ENCODE assay signal across 25 cellular contexts in the genomic region with DNA sequence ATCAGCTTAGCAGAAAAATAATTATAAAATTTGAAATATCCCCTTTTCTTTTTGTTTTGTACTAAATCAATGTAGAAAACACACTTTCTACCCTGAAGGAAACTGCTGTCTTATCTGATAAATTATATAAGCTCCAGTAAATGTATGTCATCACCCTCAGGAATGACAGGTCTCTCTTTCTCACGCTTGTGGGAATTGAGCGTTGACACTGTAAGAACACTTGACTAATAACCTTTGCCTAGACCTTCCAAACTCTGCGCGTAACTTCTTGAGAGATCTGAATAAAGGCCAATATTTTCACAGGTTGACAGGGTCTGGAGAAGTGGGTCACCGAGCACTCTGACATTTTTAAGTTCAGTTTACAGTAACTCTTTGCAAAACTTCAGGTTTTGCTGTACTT.
A peak's percentile ranks its signal among the peaks of the same experiment; 100 is the strongest.
DNase-seq lines count a peak whose midpoint lies in the region; ATAC-seq, FAIRE-seq and TF ChIP-seq lines count a peak whose summit lies in the region.
"Had no signal": no experiment of that assay in that cellular context is flagged by ENCODE, and none has a peak within 500 bp of the region (broad histone marks: within the 10 kb centered on the region; RNA-seq: fewer than 3 reads in every experiment).

No MANE protein-coding gene starts in this region.

- H2BK15ac ChIP-seq in H1 (ENCODE audit: low read length) = no peak overlapping the region

- H3K4me3 Mint-ChIP-seq in astrocyte (ENCODE audit: unreplicated experiment) = no peak overlapping the region
- H3K4me3 Mint-ChIP-seq: CD14-positive monocyte; CD4-positive, alpha-beta T cell; CD8-positive, alpha-beta memory T cell; GM23338; HFFc6 had no signal

- 84% methylated on average over 5 of the region's 5 CpGs; no CpG with 5 or more reads in 1 of the 2 experiments for WGBS in H1 (ENCODE audit: extremely low coverage in 1 of 2, insufficient coverage in 1 of 2, insufficient read length in 1 of 2, insufficient replicate concordance in 2 of 2, low coverage in 1 of 2, low lambda C conversion rate in 2 of 2, missing lambda C conversion rate in 1 of 2), 2 experiments

- no peaks in the 10 kb centered on the region for H3K4me1 ChIP-seq in astrocyte (ENCODE audit: insufficient read depth, low read length)
- no peaks in the 10 kb centered on the region for H3K4me1 ChIP-seq in H1 (replicated peaks in 1 of 4; ENCODE audit: control insufficient read depth in 3 of 4, insufficient read depth in 4 of 4, low read length in 3 of 4)
- H3K4me1 ChIP-seq: A549, BE2C, HAP-1 had no signal

- H3K36me3 ChIP-seq in astrocyte (ENCODE audit: insufficient read depth, low read length) (peaks cover 4% of the 10 kb centered on the region), H1 (ENCODE audit: control insufficient read depth in 2 of 4, insufficient read depth in 4 of 4, low read length in 3 of 4) (peaks cover 0 to 8% (median 4%) of the 10 kb centered on the region in 4 experiments; a peak in 3 of 8 replicates), neural cell (ENCODE audit: insufficient read depth, low read length) (no peaks in the 10 kb centered on the region)

- no peak overlapping the region for H4K5ac ChIP-seq in H1 (ENCODE audit: insufficient read length, low read depth, low read length)

- peaks cover 1% of the 10 kb centered on the region for H3K9me3 Mint-ChIP-seq in astrocyte (ENCODE audit: unreplicated experiment)
- H3K9me3 Mint-ChIP-seq: HFFc6 had no signal

- ATAC-seq in HG03439 (IDR thresholded peaks at IDR 0.05; ENCODE audit: unreplicated experiment) = no peak
- ATAC-seq: A549, GM12878, GM23338 had no signal

- H3K14ac ChIP-seq in H1 (ENCODE audit: insufficient read length) = no peak overlapping the region

- no peak overlapping the region for H4K91ac ChIP-seq in H1 (replicated peaks; ENCODE audit: insufficient read length, low read length)

- no peak for TF ChIP-seq EP300 in H1 (IDR thresholded peaks at IDR 0.05; ENCODE audit: borderline replicate concordance in 1 of 2, low read depth in 2 of 2, low read length in 2 of 2)
- no peak for TF ChIP-seq EP300 in neural cell (conservative IDR thresholded peaks at IDR 0.05; ENCODE audit: poor library complexity, severe bottlenecking)

- H3K36me3 Mint-ChIP-seq in astrocyte (ENCODE audit: low read depth, unreplicated experiment) = peaks cover 14% of the 10 kb centered on the region

- POLR2A ChIA-PET in H1 (lab: Charles Lee; ENCODE audit: partially characterized antibody) = interaction anchor here (1.0 to 2.0 kb wide), 3 partner anchors 10 to 15 kb away, joined by 3 to 8 read pairs (median 4); no protein-coding TSS in a partner anchor

- no peak overlapping the region for H3K4me3 ChIP-seq in astrocyte (ENCODE audit: insufficient read depth, low read depth, low read length)
- H3K4me3 ChIP-seq in H1 (ENCODE audit: extremely low read depth in 1 of 4, insufficient read depth in 2 of 4, low read depth in 3 of 4, low read length in 4 of 4) = no peak overlapping the region
- no peak overlapping the region for H3K4me3 ChIP-seq in neural cell (ENCODE audit: low read length)
- H3K4me3 ChIP-seq: A549; BLaER1 treated with 17β-estradiol and CSF1 and Interleukin-3, amounts not matched to agents 10 nM and 100 nM; GM12878; GM23338; HAP-1 had no signal

- H2AK5ac ChIP-seq in H1 (ENCODE audit: low read depth, low read length) = no peak overlapping the region

- no peak overlapping the region for H3K56ac ChIP-seq in H1 (replicated peaks; ENCODE audit: insufficient read length, low read depth, low read length)

- FAIRE-seq in astrocyte (lab: Jason Lieb, UNC) = no peak
- no peak for FAIRE-seq in H1 (lab: Jason Lieb, UNC)
- FAIRE-seq: A549, D721Med, GM12878, H54 had no signal

- H3K23me2 ChIP-seq in H1 (ENCODE audit: low read depth, low read length) = no peaks in the 10 kb centered on the region

- H3K27ac ChIP-seq in astrocyte (ENCODE audit: low read depth, low read length) (no peak overlapping the region), H1 (ENCODE audit: low read depth, low read length) (no peak overlapping the region), neural cell (ENCODE audit: low read length) (no peak overlapping the region)
- H3K27ac ChIP-seq: A549; BLaER1 treated with 17β-estradiol and CSF1 and Interleukin-3, amounts not matched to agents 10 nM and 100 nM had no signal

- H3K79me1 ChIP-seq in H1 (ENCODE audit: low read depth, low read length) = no peaks in the 10 kb centered on the region

- CTCF ChIA-PET in H1 (lab: Charles Lee; ENCODE audit: partially characterized antibody) = no interaction called here

- H4K20me1 ChIP-seq in astrocyte (ENCODE audit: insufficient read depth, low read length) (no peaks in the 10 kb centered on the region), H1 (replicated peaks in 1 of 2; ENCODE audit: control insufficient read depth in 1 of 2, insufficient read depth in 2 of 2, low read length in 2 of 2) (no peaks in the 10 kb centered on the region), neural cell (ENCODE audit: insufficient read depth) (no peaks in the 10 kb centered on the region)
- H4K20me1 ChIP-seq: BLaER1 treated with 17β-estradiol and CSF1 and Interleukin-3, amounts not matched to agents 10 nM and 100 nM had no signal

- no peak overlapping the region for H3K18ac ChIP-seq in H1 (ENCODE audit: extremely low read depth, low read length)

- H3K23ac ChIP-seq in H1 (ENCODE audit: insufficient read length) = no peak overlapping the region

- no peaks in the 10 kb centered on the region for H3F3A ChIP-seq in neural cell (ENCODE audit: insufficient read depth, low read length, poor library complexity, severe bottlenecking)

- H3K4ac ChIP-seq in H1 (replicated peaks; ENCODE audit: insufficient read length, low read depth, low read length) = no peak overlapping the region

- no peak overlapping the region for H2BK12ac ChIP-seq in H1 (ENCODE audit: low read depth, low read length)

- peak; percentile 9 for DNase-seq in astrocyte (ENCODE audit: low read depth)
- DNase-seq in H1 (ENCODE audit: low read depth in 1 of 2, low spot score in 2 of 2) = no peak
- DNase-seq in effector CD4-positive, alpha-beta T cell = no peak
- DNase-seq in NCI-H1930 (lab: John Stamatoyannopoulos, UW) = no peak
- DNase-seq: 8988T; ACHN; AML-193; BE2C; CD4-positive, alpha-beta T cell; CD8-positive, alpha-beta memory T cell; DMS 273 treated with DMSO at 0.1 percent for 48 hours; DMS79; EL; GDM1; HFFc6 had no signal

- H3K9ac ChIP-seq in astrocyte (ENCODE audit: low read length) (no peak overlapping the region), H1 (replicated peaks in 1 of 4; ENCODE audit: extremely low read depth in 1 of 4, low read depth in 3 of 4, low read length in 3 of 4) (no peak overlapping the region), neural cell (ENCODE audit: low read length) (no peak overlapping the region)
- H3K9ac ChIP-seq: BLaER1 treated with 17β-estradiol and CSF1 and Interleukin-3, amounts not matched to agents 10 nM and 100 nM had no signal

- no peak overlapping the region for H3K27ac Mint-ChIP-seq in astrocyte (ENCODE audit: unreplicated experiment)
- H3K27ac Mint-ChIP-seq: CD14-positive monocyte; CD4-positive, alpha-beta T cell; CD8-positive, alpha-beta memory T cell; GM23338; HFFc6 had no signal

- H3K4me1 Mint-ChIP-seq in astrocyte (ENCODE audit: low read depth, unreplicated experiment) = no peaks in the 10 kb centered on the region
- H3K4me1 Mint-ChIP-seq: GM23338 had no signal

- H3K9me2 ChIP-seq in neural cell (ENCODE audit: insufficient read depth, low read length) = no peaks in the 10 kb centered on the region

- no peak overlapping the region for H2AFZ ChIP-seq in astrocyte (ENCODE audit: low read depth, low read length)
- no peak overlapping the region for H2AFZ ChIP-seq in H1 (ENCODE audit: low read length)
- H2AFZ ChIP-seq in neural cell (ENCODE audit: low read depth, low read length) = no peak overlapping the region
- H2AFZ ChIP-seq: GM23338 had no signal

- H3K27me3 ChIP-seq in astrocyte (ENCODE audit: insufficient read depth, low read length) = no peaks in the 10 kb centered on the region
- no peaks in the 10 kb centered on the region for H3K27me3 ChIP-seq in H1 (replicated peaks in 1 of 4; ENCODE audit: control insufficient read depth in 3 of 4, extremely low read depth in 1 of 4, insufficient read depth in 3 of 4, low read length in 3 of 4)
- H3K27me3 ChIP-seq in neural cell (ENCODE audit: insufficient read depth, low read depth, low read length) = no peaks in the 10 kb centered on the region
- H3K27me3 ChIP-seq: BE2C; BLaER1 treated with 17β-estradiol and CSF1 and Interleukin-3, amounts not matched to agents 10 nM and 100 nM had no signal

- TF ChIP-seq POLR2A in H1 (IDR thresholded peaks at IDR 0.05; ENCODE audit: control extremely low read depth in 1 of 2, low read depth in 2 of 2, low read length in 2 of 2) = no peak

- H2BK120ac ChIP-seq in H1 (replicated peaks; ENCODE audit: low read depth, low read length) = no peak overlapping the region

- no peak for TF ChIP-seq CTCF in astrocyte (IDR thresholded peaks at IDR 0.05; ENCODE audit: insufficient read depth, low read depth, low read length)
- TF ChIP-seq CTCF in H1 (IDR thresholded peaks at IDR 0.05; ENCODE audit: control extremely low read depth in 1 of 3, insufficient read depth in 1 of 3, low read depth in 1 of 3, low read length in 3 of 3) = no peak
- TF ChIP-seq CTCF in neural cell (IDR thresholded peaks at IDR 0.05; ENCODE audit: poor library complexity, severe bottlenecking) = no peak

- H3K9me3 ChIP-seq in astrocyte (ENCODE audit: insufficient read depth, low read depth, low read length) = no peaks in the 10 kb centered on the region
- H3K9me3 ChIP-seq in H1 (ENCODE audit: insufficient read depth in 2 of 2, low read depth in 1 of 2, low read length in 1 of 2) = no peaks in the 10 kb centered on the region
- no peaks in the 10 kb centered on the region for H3K9me3 ChIP-seq in neural cell (ENCODE audit: low read length)
- H3K9me3 ChIP-seq: A549, HAP-1 had no signal

- H2BK20ac ChIP-seq in H1 (ENCODE audit: low read length) = no peak overlapping the region

- H4K8ac ChIP-seq in H1 (ENCODE audit: extremely low read depth, insufficient read depth, low read length) = no peak overlapping the region

- TF ChIP-seq RAD21 in H1 (IDR thresholded peaks at IDR 0.05 in 1 of 2, conservative IDR thresholded peaks at IDR 0.05 in 1 of 2; ENCODE audit: low read depth in 2 of 2, low read length in 2 of 2) = no peak
- no peak for TF ChIP-seq RAD21 in neural cell (conservative IDR thresholded peaks at IDR 0.05)

- H2BK5ac ChIP-seq in H1 (ENCODE audit: low read depth, low read length) = no peak overlapping the region

- H3K79me2 ChIP-seq in astrocyte (ENCODE audit: insufficient read depth, low read length) (no peaks in the 10 kb centered on the region), H1 (ENCODE audit: control insufficient read depth in 1 of 2, insufficient read depth in 2 of 2, low read length in 2 of 2) (no peaks in the 10 kb centered on the region), neural cell (replicated peaks; ENCODE audit: insufficient read depth, low read length) (no peaks in the 10 kb centered on the region)

- H3K4me2 ChIP-seq in astrocyte (ENCODE audit: low read length) (no peak overlapping the region), H1 (ENCODE audit: insufficient read depth in 1 of 2, low read depth in 2 of 2, low read length in 2 of 2) (no peak overlapping the region), neural cell (ENCODE audit: low read length) (no peak overlapping the region)
- H3K4me2 ChIP-seq: A549, GM23338 had no signal

- no peaks in the 10 kb centered on the region for H3K27me3 Mint-ChIP-seq in astrocyte (ENCODE audit: low read depth, unreplicated experiment)
- H3K27me3 Mint-ChIP-seq: CD4-positive, alpha-beta T cell; CD8-positive, alpha-beta memory T cell had no signal
